Comparison of ENCODE assay signal across 26 cellular contexts in genomic region chr2:144322379-144322778, GRCh38.
DNase-seq lines count a peak whose midpoint lies in the region; FAIRE-seq and TF ChIP-seq lines count a peak whose summit lies in the region.
"Had no signal": no experiment of that assay in that cellular context is flagged by ENCODE, and none has a peak within 500 bp of the region (broad histone marks: within the 10 kb centered on the region; RNA-seq: fewer than 3 reads in every experiment).

No MANE protein-coding gene starts in this region.

- no peak for DNase-seq in activated CD4-positive, alpha-beta memory T cell treated with anti-CD3 and anti-CD28 coated beads for 36 hours
- DNase-seq in activated CD4-positive, alpha-beta memory T cell treated with anti-CD3 and anti-CD28 coated beads, Interleukin-2, amount 10 ng/mL, durations not matched to agents 7 days and 5 days, result no peak
- peak; percentile 43 for DNase-seq in GM03348 (ENCODE audit: low spot score)
- peak; percentile 39 to 43 for DNase-seq in cardiac fibroblast (ENCODE audit: low read depth in 2 of 2)
- DNase-seq in frontal cortex (ENCODE audit: low spot score in 2 of 2), result no peak
- DNase-seq in osteocyte (ENCODE audit: extremely low spot score, unreplicated experiment), result no peak
- no peak for DNase-seq in T-helper 9 cell
- DNase-seq in suprapubic skin (ENCODE audit: low spot score in 2 of 2), result no peak
- DNase-seq: 8988T; activated CD4-positive, alpha-beta T cell treated with anti-CD3 and anti-CD28 coated beads for 48 hours; activated effector memory CD4-positive, alpha-beta T cell treated with anti-CD3 and anti-CD28 coated beads, Interleukin-2, amount 50 U/mL, for 16 hours; C1 segment of cervical spinal cord; foreskin melanocyte; hypothalamus; islet precursor cell; lower lobe of right lung; NCI-H1417 treated with DMSO at 0.1 percent for 48 hours; NCI-H446 treated with DMSO at 0.1 percent for 48 hours; OCI-M1; stimulated activated CD4-positive, alpha-beta T cell treated with anti-CD3 and anti-CD28 coated beads, Interleukin-4, amount 100 ng/mL, for 24 hours; stimulated activated naive CD8-positive, alpha-beta T cell treated with anti-CD3 and anti-CD28 coated beads, Interleukin-15, Interleukin-2, amounts not matched to agents 100 U/mL and 50 U/mL, for 24 hours; T-cell; trophoblast cell had no signal

- peak overlapping the region; percentile 76 for H3K27ac Mint-ChIP-seq in activated CD4-positive, alpha-beta memory T cell treated with anti-CD3 and anti-CD28 coated beads for 36 hours
- no peak overlapping the region for H3K27ac Mint-ChIP-seq in activated CD4-positive, alpha-beta memory T cell treated with anti-CD3 and anti-CD28 coated beads, Interleukin-2, amount 10 ng/mL, durations not matched to agents 7 days and 5 days
- H3K27ac Mint-ChIP-seq in osteocyte (ENCODE audit: unreplicated experiment), result no peak overlapping the region
- H3K27ac Mint-ChIP-seq: T-cell had no signal

- no peaks in the 10 kb centered on the region for H3K27me3 ChIP-seq in suprapubic skin

- H3K4me1 Mint-ChIP-seq in activated CD4-positive, alpha-beta memory T cell treated with anti-CD3 and anti-CD28 coated beads for 36 hours (ENCODE audit: low read depth), result peaks cover 64% of the 10 kb centered on the region
- peaks cover 64% of the 10 kb centered on the region for H3K4me1 Mint-ChIP-seq in activated CD4-positive, alpha-beta memory T cell treated with anti-CD3 and anti-CD28 coated beads, Interleukin-2, amount 10 ng/mL, durations not matched to agents 7 days and 5 days
- peaks cover 28% of the 10 kb centered on the region for H3K4me1 Mint-ChIP-seq in osteocyte (ENCODE audit: unreplicated experiment)

- no peak overlapping the region for H3K4me3 Mint-ChIP-seq in activated CD4-positive, alpha-beta memory T cell treated with anti-CD3 and anti-CD28 coated beads for 36 hours
- H3K4me3 Mint-ChIP-seq in activated CD4-positive, alpha-beta memory T cell treated with anti-CD3 and anti-CD28 coated beads, Interleukin-2, amount 10 ng/mL, durations not matched to agents 7 days and 5 days, result no peak overlapping the region
- no peak overlapping the region for H3K4me3 Mint-ChIP-seq in osteocyte (ENCODE audit: unreplicated experiment)
- H3K4me3 Mint-ChIP-seq: T-cell had no signal

- H3K4me3 ChIP-seq in cardiac fibroblast (replicated peaks in 1 of 2; ENCODE audit: low read depth in 2 of 2, low read length in 2 of 2) (no peak overlapping the region), suprapubic skin (no peak overlapping the region)
- H3K4me3 ChIP-seq: coronary artery, lower lobe of right lung, smooth muscle cell had no signal

- H3K27me3 Mint-ChIP-seq in activated CD4-positive, alpha-beta memory T cell treated with anti-CD3 and anti-CD28 coated beads for 36 hours, result no peaks in the 10 kb centered on the region
- H3K27me3 Mint-ChIP-seq in activated CD4-positive, alpha-beta memory T cell treated with anti-CD3 and anti-CD28 coated beads, Interleukin-2, amount 10 ng/mL, durations not matched to agents 7 days and 5 days, result no peaks in the 10 kb centered on the region
- H3K27me3 Mint-ChIP-seq in osteocyte (ENCODE audit: unreplicated experiment), result no peaks in the 10 kb centered on the region
- H3K27me3 Mint-ChIP-seq: T-cell had no signal

- H3K36me3 Mint-ChIP-seq in activated CD4-positive, alpha-beta memory T cell treated with anti-CD3 and anti-CD28 coated beads for 36 hours, result no peaks in the 10 kb centered on the region
- H3K36me3 Mint-ChIP-seq in activated CD4-positive, alpha-beta memory T cell treated with anti-CD3 and anti-CD28 coated beads, Interleukin-2, amount 10 ng/mL, durations not matched to agents 7 days and 5 days (ENCODE audit: low read depth), result peaks cover 57% of the 10 kb centered on the region
- peaks cover 9% of the 10 kb centered on the region for H3K36me3 Mint-ChIP-seq in osteocyte (ENCODE audit: unreplicated experiment)

- no peaks in the 10 kb centered on the region for H3K9me3 ChIP-seq in suprapubic skin
- H3K9me3 ChIP-seq: lower lobe of right lung had no signal

- TF ChIP-seq POLR2A in suprapubic skin (IDR thresholded peaks at IDR 0.05), result no peak

- POLR2A ChIA-PET in activated CD4-positive, alpha-beta memory T cell treated with anti-CD3 and anti-CD28 coated beads for 36 hours (lab: Charles Lee), result interaction anchor here (0.8 kb wide), 1 partner anchor 9 kb away, joined by 3 read pairs; no protein-coding TSS in a partner anchor
- POLR2A ChIA-PET in activated CD4-positive, alpha-beta memory T cell treated with anti-CD3 and anti-CD28 coated beads, Interleukin-2, amount 10 ng/mL, durations not matched to agents 7 days and 5 days (lab: Charles Lee), result interaction anchor here (1.8 to 4.5 kb wide), 3 partner anchors 9 to 139 kb away, joined by 5 to 34 read pairs (median 7); a partner anchor contains a TSS

- no peaks in the 10 kb centered on the region for H3K36me3 ChIP-seq in suprapubic skin
- H3K36me3 ChIP-seq: lower lobe of right lung had no signal

- H3K4me1 ChIP-seq in suprapubic skin, result peaks cover 4% of the 10 kb centered on the region

- peak; percentile 48 for FAIRE-seq in frontal cortex (lab: Jason Lieb, UNC)
- FAIRE-seq: H54 had no signal

- H3K27ac ChIP-seq in suprapubic skin, result no peak overlapping the region
- H3K27ac ChIP-seq: coronary artery, lower lobe of right lung had no signal

- 68% methylated on average over 2 of the region's 2 CpGs for WGBS in suprapubic skin

- no peak for TF ChIP-seq EP300 in suprapubic skin (IDR thresholded peaks at IDR 0.05)

- intact Hi-C loops in activated CD4-positive, alpha-beta memory T cell treated with anti-CD3 and anti-CD28 coated beads for 36 hours (cut with micrococcal nuclease), result loop anchor here (5.0 to 10.0 kb wide), 3 partner anchors 55 to 378 kb away; no protein-coding TSS in a partner anchor

- CTCF ChIA-PET in activated CD4-positive, alpha-beta memory T cell treated with anti-CD3 and anti-CD28 coated beads for 36 hours (lab: Charles Lee), result no interaction called here
- CTCF ChIA-PET in activated CD4-positive, alpha-beta memory T cell treated with anti-CD3 and anti-CD28 coated beads, Interleukin-2, amount 10 ng/mL, durations not matched to agents 7 days and 5 days (lab: Charles Lee), result interaction anchor here (1.4 kb wide), 1 partner anchor 12 kb away, joined by 4 read pairs; no protein-coding TSS in a partner anchor

- no peaks in the 10 kb centered on the region for H3K9me3 Mint-ChIP-seq in activated CD4-positive, alpha-beta memory T cell treated with anti-CD3 and anti-CD28 coated beads for 36 hours
- peaks cover 3% of the 10 kb centered on the region for H3K9me3 Mint-ChIP-seq in activated CD4-positive, alpha-beta memory T cell treated with anti-CD3 and anti-CD28 coated beads, Interleukin-2, amount 10 ng/mL, durations not matched to agents 7 days and 5 days
- H3K9me3 Mint-ChIP-seq in osteocyte (ENCODE audit: unreplicated experiment), result peaks cover 13% of the 10 kb centered on the region
- H3K9me3 Mint-ChIP-seq: T-cell had no signal

- no peak for TF ChIP-seq CTCF in cardiac fibroblast (IDR thresholded peaks at IDR 0.05; ENCODE audit: low read depth, low read length)
- no peak for TF ChIP-seq CTCF in osteocyte (IDR thresholded peaks at IDR 0.05)
- TF ChIP-seq CTCF in suprapubic skin (IDR thresholded peaks at IDR 0.05), result no peak

Comparison
In these comparisons a context has a peak if more than half of its experiments do, and no peak if none do; other contexts are left out.
1. DNase-seq: peak in GM03348 (single experiment) and cardiac fibroblast (2 of 2); none in activated CD4-positive, alpha-beta memory T cell treated with anti-CD3 and anti-CD28 coated beads for 36 hours (single experiment), activated CD4-positive, alpha-beta memory T cell treated with anti-CD3 and anti-CD28 coated beads, Interleukin-2, amount 10 ng/mL, durations not matched to agents 7 days and 5 days (single experiment), frontal cortex (0 of 2), osteocyte (single experiment), T-helper 9 cell (single experiment) and suprapubic skin (0 of 2).